Comparison of ENCODE assay signal across 8 cellular contexts in genomic region chr21:41926068-41926806, GRCh38. TPM values are rescaled to one million over a fixed set of nuclear protein-coding genes. Genes with fewer than 3 reads are reported as not detected.
DNase-seq lines count a peak whose midpoint lies in the region; ATAC-seq, FAIRE-seq and TF ChIP-seq lines count a peak whose summit lies in the region.

No MANE protein-coding gene starts in this region.

- H3K23me2 ChIP-seq in H1 (ENCODE audit: low read depth, low read length): no peaks in the 10 kb centered on the region

- H3K79me2 ChIP-seq in H1 (ENCODE audit: control insufficient read depth in 1 of 2, insufficient read depth in 2 of 2, low read length in 2 of 2): no peaks in the 10 kb centered on the region

- POLR2A ChIA-PET in AG04449 (lab: Yijun Ruan, JAX) (interaction anchor here (0.5 to 0.7 kb wide), 2 partner anchors 31 to 935 kb away, joined by 3 read pairs; no protein-coding TSS in a partner anchor), H1 (lab: Charles Lee; ENCODE audit: partially characterized antibody) (interaction anchor here (0.7 to 1.4 kb wide), 2 partner anchors 32 to 46 kb away, joined by 3 read pairs; no protein-coding TSS in a partner anchor)

- peak overlapping the region; percentile 25; the same call in 1 of the 2 replicates for H3K27ac ChIP-seq in H1 (ENCODE audit: low read depth, low read length)
- H3K27ac ChIP-seq in upper lobe of left lung: peak overlapping the region; percentile 82 to 92 (median 88)

- TF ChIP-seq EP300 in H1 (IDR thresholded peaks at IDR 0.05; ENCODE audit: borderline replicate concordance in 1 of 2, low read depth in 2 of 2, low read length in 2 of 2): no peak
- TF ChIP-seq EP300 in upper lobe of left lung (IDR thresholded peaks at IDR 0.05): no peak

- FAIRE-seq in HTR-8/SVneo (lab: Jason Lieb, UNC) (no peak), H1 (lab: Jason Lieb, UNC) (no peak)

- H3K79me1 ChIP-seq in H1 (ENCODE audit: low read depth, low read length): no peaks in the 10 kb centered on the region; the same call in 1 of the 2 replicates

- no peak overlapping the region for H2AK5ac ChIP-seq in H1 (ENCODE audit: low read depth, low read length)

- H2BK12ac ChIP-seq in H1 (ENCODE audit: low read depth, low read length): no peak overlapping the region

- no peak overlapping the region for H4K91ac ChIP-seq in H1 (replicated peaks; ENCODE audit: insufficient read length, low read length)

- DNase-seq in AG04449 (ENCODE audit: low read depth, low spot score): no peak
- DNase-seq in HTR-8/SVneo (ENCODE audit: insufficient read length, low spot score): peak; percentile 33
- peak; percentile 40 for DNase-seq in activated CD4-positive, CD25-positive, alpha-beta regulatory T cell treated with anti-CD3 and anti-CD28 coated beads, Interleukin-2, amount 50 U/mL, for 72 hours
- peak in 1 of 2 experiments; percentile 17 for DNase-seq in H1 (ENCODE audit: low read depth in 1 of 2, low spot score in 2 of 2)
- DNase-seq in mucosa of descending colon: peak in 2 of 3 donors; percentile 49 to 63
- peak in 1 of 2 donors; percentile 37 for DNase-seq in upper lobe of left lung
- no peak for DNase-seq in SKM-1 (lab: John Stamatoyannopoulos, UW; ENCODE audit: unreplicated experiment)

- H3K27me3 ChIP-seq in H1 (replicated peaks in 1 of 4; ENCODE audit: control insufficient read depth in 3 of 4, extremely low read depth in 1 of 4, insufficient read depth in 3 of 4, low read length in 3 of 4): no peaks in the 10 kb centered on the region
- no peaks in the 10 kb centered on the region for H3K27me3 ChIP-seq in upper lobe of left lung

- H3K9me3 ChIP-seq in H1 (ENCODE audit: insufficient read depth in 2 of 2, low read depth in 1 of 2, low read length in 1 of 2): no peaks in the 10 kb centered on the region
- no peaks in the 10 kb centered on the region for H3K9me3 ChIP-seq in mucosa of descending colon
- no peaks in the 10 kb centered on the region for H3K9me3 ChIP-seq in upper lobe of left lung

- no peak overlapping the region for H3K14ac ChIP-seq in H1 (ENCODE audit: insufficient read length)

- no peak overlapping the region for H3K23ac ChIP-seq in H1 (ENCODE audit: insufficient read length)

- 33% methylated on average over 12 of the region's 12 CpGs; no CpG with 5 or more reads in 1 of the 2 experiments for WGBS in H1 (ENCODE audit: extremely low coverage in 1 of 2, insufficient coverage in 1 of 2, insufficient read length in 1 of 2, insufficient replicate concordance in 2 of 2, low coverage in 1 of 2, low lambda C conversion rate in 2 of 2, missing lambda C conversion rate in 1 of 2), 2 experiments
- 13 to 17% methylated on average over 12 of the region's 12 CpGs for WGBS in upper lobe of left lung, 2 donors

- CTCF ChIA-PET in AG04449 (lab: Yijun Ruan, JAX) (interaction anchor here (2.5 to 4.0 kb wide), 3 partner anchors 109 to 191 kb away, joined by 9 to 23 read pairs (median 15); no protein-coding TSS in a partner anchor), H1 (lab: Charles Lee; ENCODE audit: partially characterized antibody) (interaction anchor here (0.8 to 1.0 kb wide), 2 partner anchors 24 to 191 kb away, joined by 3 read pairs; no protein-coding TSS in a partner anchor)

- H3K9ac ChIP-seq in H1 (replicated peaks in 1 of 4; ENCODE audit: extremely low read depth in 1 of 4, low read depth in 3 of 4, low read length in 3 of 4): peak overlapping the region in 1 of 4 experiments; percentile 13; a peak in 1 of 7 replicates

- H2BK120ac ChIP-seq in H1 (replicated peaks; ENCODE audit: low read depth, low read length): no peak overlapping the region

- no peak overlapping the region for H3K56ac ChIP-seq in H1 (replicated peaks; ENCODE audit: insufficient read length, low read depth, low read length)

- H4K20me1 ChIP-seq in H1 (replicated peaks in 1 of 2; ENCODE audit: control insufficient read depth in 1 of 2, insufficient read depth in 2 of 2, low read length in 2 of 2): no peaks in the 10 kb centered on the region

- peak overlapping the region; percentile 46 for H3K4me3 ChIP-seq in AG04449 (ENCODE audit: low read depth, low read length)
- H3K4me3 ChIP-seq in H1 (ENCODE audit: extremely low read depth in 1 of 4, insufficient read depth in 2 of 4, low read depth in 3 of 4, low read length in 4 of 4): peak overlapping the region in 2 of 4 experiments; percentile 14 to 17; a peak in 2 of 8 replicates
- H3K4me3 ChIP-seq in mucosa of descending colon: peak overlapping the region; percentile 1
- peak overlapping the region; percentile 16 to 48 (median 40) for H3K4me3 ChIP-seq in upper lobe of left lung

- no peak for TF ChIP-seq CTCF in AG04449 (IDR thresholded peaks at IDR 0.05; ENCODE audit: insufficient read depth, low read length, missing control alignments)
- TF ChIP-seq CTCF in H1 (IDR thresholded peaks at IDR 0.05; ENCODE audit: control extremely low read depth in 1 of 3, insufficient read depth in 1 of 3, low read depth in 1 of 3, low read length in 3 of 3): no peak
- no peak for TF ChIP-seq CTCF in mucosa of descending colon (IDR thresholded peaks at IDR 0.05)
- TF ChIP-seq CTCF in upper lobe of left lung (IDR thresholded peaks at IDR 0.05): no peak

- H2AFZ ChIP-seq in H1 (ENCODE audit: low read length): no peak overlapping the region

- H4K8ac ChIP-seq in H1 (ENCODE audit: extremely low read depth, insufficient read depth, low read length): no peak overlapping the region

- no peak overlapping the region for H2BK15ac ChIP-seq in H1 (ENCODE audit: low read length)

- peak overlapping the region; percentile 56; the same call in 1 of the 2 replicates for H3K18ac ChIP-seq in H1 (ENCODE audit: extremely low read depth, low read length)

- H4K5ac ChIP-seq in H1 (ENCODE audit: insufficient read length, low read depth, low read length): no peak overlapping the region

- intact Hi-C loops in mucosa of descending colon (cut with DNase I, micrococcal nuclease): no loop called here

- H3K36me3 ChIP-seq in H1 (ENCODE audit: control insufficient read depth in 2 of 4, insufficient read depth in 4 of 4, low read length in 3 of 4) (no peaks in the 10 kb centered on the region), mucosa of descending colon (ENCODE audit: low read depth) (no peaks in the 10 kb centered on the region), upper lobe of left lung (no peaks in the 10 kb centered on the region)

- peak overlapping the region; percentile 81; the same call in 1 of the 2 replicates for H2BK5ac ChIP-seq in H1 (ENCODE audit: low read depth, low read length)

- TF ChIP-seq RAD21 in H1 (IDR thresholded peaks at IDR 0.05 in 1 of 2, conservative IDR thresholded peaks at IDR 0.05 in 1 of 2; ENCODE audit: low read depth in 2 of 2, low read length in 2 of 2): no peak

- H3K4ac ChIP-seq in H1 (replicated peaks; ENCODE audit: insufficient read length, low read depth, low read length): no peak overlapping the region

- peak overlapping the region; percentile 38 to 42 for H3K4me2 ChIP-seq in H1 (ENCODE audit: insufficient read depth in 1 of 2, low read depth in 2 of 2, low read length in 2 of 2)

- H2BK20ac ChIP-seq in H1 (ENCODE audit: low read length): 0 out of 2 replicates have a peak overlapping the region, but pooled peaks have one; percentile 67

- ATAC-seq in GM18907 (IDR thresholded peaks at IDR 0.05; ENCODE audit: unreplicated experiment) (peak; percentile 34), mucosa of descending colon (peak; percentile 93), upper lobe of left lung (ENCODE audit: low FRiP score in 2 of 2) (peak; percentile 62 to 73)

- TF ChIP-seq POLR2A in H1 (IDR thresholded peaks at IDR 0.05; ENCODE audit: control extremely low read depth in 1 of 2, low read depth in 2 of 2, low read length in 2 of 2) (no peak; a peak in 1 of 3 replicates), upper lobe of left lung (IDR thresholded peaks at IDR 0.05) (peak in 1 of 4 donors; percentile 14)

- H3K4me1 ChIP-seq in H1 (replicated peaks in 1 of 4; ENCODE audit: control insufficient read depth in 3 of 4, insufficient read depth in 4 of 4, low read length in 3 of 4) (peaks cover 4 to 16% (median 9%) of the 10 kb centered on the region in 4 experiments), mucosa of descending colon (ENCODE audit: low read depth) (peaks cover 20% of the 10 kb centered on the region), upper lobe of left lung (peaks cover 48 to 59% (median 50%) of the 10 kb centered on the region in 4 donors)

TF ChIP-seq in H1, 55 proteins besides CTCF, POLR2A, EP300 and RAD21 (continues in another document):
- TF ChIP-seq TAF7 (optimal IDR thresholded peaks at IDR 0.05; ENCODE audit: borderline replicate concordance, low read depth, low read length) (no peak), TEAD4 (IDR thresholded peaks at IDR 0.05; ENCODE audit: low read depth, low read length) (peak; percentile 58), CHD2 (IDR thresholded peaks at IDR 0.05; ENCODE audit: low read length) (no peak), ATF3 (IDR thresholded peaks at IDR 0.05; ENCODE audit: insufficient read depth, low read depth, low read length) (no peak)

RNA-seq across cellular contexts. Expression of gene C2CD2, which starts 27.6 kb away (rescaled TPM):
- 12.4 and 13.0 TPM in 2 replicates for total RNA-seq in H1 (2021; fragmentation: NEBNext Ultra II Directional; extraction: Animal tissue kit (Norgen Biotek cat#: 25700))
- 10.4 and 10.7 TPM in 2 replicates for polyA plus RNA-seq in H1 (2011; rRNA removed)
- polyA plus RNA-seq in H1 (2011; cell fraction: cytosol; rRNA removed): 11.0 TPM
- 13.4 TPM for polyA plus RNA-seq in H1 (2011; cell fraction: nucleus; rRNA removed)
- polyA plus RNA-seq in H1 (2012, experiment 1 of 2): 9.3 to 12.8 TPM (median 10.8 TPM) in 4 replicates
- polyA plus RNA-seq in H1 (2012, experiment 2 of 2): 1.4 TPM
- polyA plus RNA-seq in H1 (2013, experiment 1 of 2): 6.7 TPM
- polyA plus RNA-seq in H1 (2013, experiment 2 of 2): 7.0 TPM
- 47.7 and 67.1 TPM in 2 replicates for polyA minus RNA-seq in H1 (2011; rRNA and poly(A)+ RNA removed)
- 19.1 TPM for polyA minus RNA-seq in H1 (2011; cell fraction: cytosol; rRNA and poly(A)+ RNA removed)
- polyA minus RNA-seq in H1 (2011; cell fraction: nucleus; rRNA and poly(A)+ RNA removed): 19.0 TPM
- total RNA-seq in mucosa of descending colon: 10 to 100 TPM in 2 of 3 donors, 1 to 10 TPM in 1; 9.4 to 29.1 (median 17.8) TPM
- total RNA-seq in upper lobe of left lung: 10 to 100 TPM in 5 of 6 donors, 1 to 10 TPM in 1; 9.6 to 34.6 (median 22.0) TPM

RNA-seq across cellular contexts. Expression of gene PRDM15, which starts 47.1 kb away (rescaled TPM):
- total RNA-seq in H1 (2021; fragmentation: NEBNext Ultra II Directional; extraction: Animal tissue kit (Norgen Biotek cat#: 25700)): 10.5 TPM in 2 replicates
- 9.7 and 11.5 TPM in 2 replicates for polyA plus RNA-seq in H1 (2011; rRNA removed)
- polyA plus RNA-seq in H1 (2011; cell fraction: cytosol; rRNA removed): 8.9 TPM
- 32.0 TPM for polyA plus RNA-seq in H1 (2011; cell fraction: nucleus; rRNA removed)
- polyA plus RNA-seq in H1 (2012, experiment 1 of 2): 7.7 to 9.1 TPM (median 8.6 TPM) in 4 replicates
- 0.76 TPM for polyA plus RNA-seq in H1 (2012, experiment 2 of 2)
- 4.3 TPM for polyA plus RNA-seq in H1 (2013, experiment 1 of 2)
- polyA plus RNA-seq in H1 (2013, experiment 2 of 2): 4.1 TPM
- 34.3 and 35.1 TPM in 2 replicates for polyA minus RNA-seq in H1 (2011; rRNA and poly(A)+ RNA removed)
- polyA minus RNA-seq in H1 (2011; cell fraction: cytosol; rRNA and poly(A)+ RNA removed): 8.6 TPM
- polyA minus RNA-seq in H1 (2011; cell fraction: nucleus; rRNA and poly(A)+ RNA removed): 22.0 TPM
- total RNA-seq in mucosa of descending colon: 10 to 100 TPM in 1 of 3 donors, 1 to 10 TPM in 2; 7.4 to 10.3 (median 8.3) TPM
- total RNA-seq in upper lobe of left lung: 10 to 100 TPM in 2 of 6 donors, 1 to 10 TPM in 4; 5.3 to 31.4 (median 7.4) TPM

Comparison
In these comparisons a context has a peak if more than half of its experiments do, and no peak if none do; other contexts are left out.
1. DNase-seq: peak in HTR-8/SVneo (single experiment), activated CD4-positive, CD25-positive, alpha-beta regulatory T cell treated with anti-CD3 and anti-CD28 coated beads, Interleukin-2, amount 50 U/mL, for 72 hours (single experiment) and mucosa of descending colon (2 of 3); none in AG04449 (single experiment) and SKM-1 (single experiment).
2. ATAC-seq: peak in every context shown above with its lines; median percentile 93 in mucosa of descending colon; 68 in upper lobe of left lung; 34 in GM18907.